Comparison of ENCODE assay signal across 7 cellular contexts in genomic region chr4:176482972-176483371, GRCh38.
"Had no signal": no experiment of that assay in that cellular context is flagged by ENCODE, and none has a peak within 500 bp of the region (broad histone marks: within the 10 kb centered on the region; RNA-seq: fewer than 3 reads in every experiment).

No MANE protein-coding gene starts in this region.

- FAIRE-seq: GM12878, GM12891, GM12892, GM18507, GM19239 had no signal

- ATAC-seq: GM12878 had no signal

- DNase-seq: GDM1, GF-D8 had no signal

- H3K4me3 ChIP-seq: GM12878 had no signal
